25 cellular contexts compared by ENCODE assay signal in the genomic region with DNA sequence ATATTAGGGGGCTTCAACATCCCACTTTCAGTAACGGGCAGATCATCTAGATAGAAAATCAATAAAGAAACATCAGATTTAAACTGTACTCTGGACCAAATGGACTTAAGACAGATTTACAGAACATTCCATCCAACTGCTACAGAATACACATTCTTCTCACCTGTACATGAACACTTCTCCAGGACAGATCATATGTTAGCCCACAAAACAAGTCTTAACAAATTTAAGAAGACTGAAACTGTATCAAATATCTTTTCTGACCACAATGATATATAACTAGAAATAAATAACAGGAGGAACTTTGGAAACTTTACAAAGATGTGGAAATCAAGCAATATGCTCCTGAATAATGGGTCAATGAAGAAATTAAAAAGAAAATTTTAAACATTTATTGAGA.
"Had no signal": no experiment of that assay in that cellular context is flagged by ENCODE, and none has a peak within 500 bp of the region (broad histone marks: within the 10 kb centered on the region; RNA-seq: fewer than 3 reads in every experiment).

No MANE protein-coding gene starts in this region.

- H3K36me3 ChIP-seq: WERI-Rb-1 had no signal

- ATAC-seq: activated CD4-positive, alpha-beta T cell treated with anti-CD3 and anti-CD28 coated beads for 36 hours; activated T-helper 17 cell treated with anti-CD3 and anti-CD28 coated beads, Interleukin-2, amount 50 U/mL, for 72 hours; Panc1 had no signal

- H3K4me3 ChIP-seq: cardiac muscle cell had no signal

- H3K27ac ChIP-seq: cardiac muscle cell, WERI-Rb-1 had no signal

- FAIRE-seq: astrocyte had no signal

- H3K27me3 ChIP-seq: cardiac muscle cell had no signal

- DNase-seq: activated CD4-positive, alpha-beta memory T cell treated with anti-CD3 and anti-CD28 coated beads, Interleukin-2, amount 10 ng/mL, durations not matched to agents 7 days and 5 days; activated CD4-positive, alpha-beta T cell treated with anti-CD3 and anti-CD28 coated beads for 36 hours; activated CD4-positive, alpha-beta T cell treated with anti-CD3 and anti-CD28 coated beads, Interleukin-2, amount 50 U/mL, for 1 hour; activated gamma-delta T cell; activated naive CD4-positive, alpha-beta T cell treated with anti-CD3 and anti-CD28 coated beads for 36 hours; activated T-cell treated with anti-CD3 and anti-CD28 coated beads for 4 hours; activated T-cell treated with anti-CD3 and anti-CD28 coated beads, Interleukin-2, amount 50 U/mL, for 48 hours; amygdala; NCI-H1048; NCI-H1417; NCI-H1930; NCI-H2171; NCI-H2227 treated with DMSO at 0.1 percent for 48 hours; NCI-H446 treated with DMSO at 0.1 percent for 48 hours; NCI-H524 treated with DMSO at 0.1 percent for 48 hours; NCI-H774; NK-92 treated with Interleukin-12 subunit alpha and Interleukin-12 subunit beta, amount 100 ng/mL, for 24 hours; RPMI8226; SHP77; T-helper 2 cell; WERI-Rb-1 had no signal
